In the genomic region with DNA sequence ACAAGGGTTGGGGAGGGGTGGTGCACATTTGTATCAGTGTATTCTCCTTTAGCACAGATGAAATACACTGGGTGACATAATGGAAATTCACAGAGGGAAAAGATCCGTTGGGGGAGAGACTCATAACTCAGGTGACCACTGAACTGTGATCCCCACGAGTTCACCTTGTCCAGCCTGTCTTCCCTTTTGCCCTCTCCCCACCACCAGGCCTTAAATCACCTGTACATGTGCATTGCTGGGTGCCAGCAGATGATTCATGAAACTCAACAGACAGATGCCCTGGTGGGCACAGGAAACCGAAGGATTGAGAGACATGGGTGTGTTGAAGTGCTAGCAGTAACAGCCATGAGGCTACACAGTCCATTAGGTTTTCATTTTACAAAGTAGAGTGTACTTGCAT, we compare ENCODE assay signal across 7 cellular contexts.
"Had no signal": no experiment of that assay in that cellular context is flagged by ENCODE, and none has a peak within 500 bp of the region (broad histone marks: within the 10 kb centered on the region; RNA-seq: fewer than 3 reads in every experiment).

No MANE protein-coding gene starts in this region.

- H3K36me3 Mint-ChIP-seq: IgD-negative memory B cell had no signal

- DNase-seq: IMR-90, KBM-7 had no signal

- H3K27ac Mint-ChIP-seq: IgD-negative memory B cell had no signal

- H3K4me3 ChIP-seq: K562 had no signal

- H3K27ac ChIP-seq: HL-60 had no signal

- ATAC-seq: HepG2, K562 had no signal

- FAIRE-seq: HepG2, HTR-8/SVneo, K562 had no signal
